In genomic region chr1:116743535-116743934, GRCh38 we compare ENCODE assay signal across 22 cellular contexts. TPM values are rescaled to one million over a fixed set of nuclear protein-coding genes. Genes with fewer than 3 reads are reported as not detected.
"Had no signal": no experiment of that assay in that cellular context is flagged by ENCODE, and none has a peak within 500 bp of the region (broad histone marks: within the 10 kb centered on the region; RNA-seq: fewer than 3 reads in every experiment).

No MANE protein-coding gene starts in this region.

- H3K4me1 ChIP-seq: breast epithelium, psoas muscle had no signal

- H3K27me3 Mint-ChIP-seq: activated CD4-positive, alpha-beta T cell treated with anti-CD3 and anti-CD28 coated beads for 36 hours; stimulated activated naive B cell treated with anti-CD40 and anti-IgM and Interleukin-4, amounts not matched to agents 10 μg/mL and 1 μg/mL and 100 μg/mL, for 72 hours had no signal

- H3K4me3 Mint-ChIP-seq: activated CD4-positive, alpha-beta T cell treated with anti-CD3 and anti-CD28 coated beads for 36 hours; activated CD8-positive, alpha-beta T cell treated with anti-CD3 and anti-CD28 coated beads, Interleukin-2, amount 10 ng/mL, durations not matched to agents 7 days and 5 days; nephron; stimulated activated naive B cell treated with anti-CD40 and anti-IgM and Interleukin-4, amounts not matched to agents 10 μg/mL and 1 μg/mL and 100 μg/mL, for 72 hours had no signal

- H3K27ac Mint-ChIP-seq: activated CD4-positive, alpha-beta T cell treated with anti-CD3 and anti-CD28 coated beads for 36 hours; nephron had no signal

- DNase-seq: activated CD4-positive, alpha-beta T cell treated with anti-CD3 and anti-CD28 coated beads for 36 hours; activated CD8-positive, alpha-beta memory T cell treated with anti-CD3 and anti-CD28 coated beads, Interleukin-2, amount 50 U/mL, for 48 hours; activated CD8-positive, alpha-beta T cell treated with anti-CD3 and anti-CD28 coated beads, Interleukin-2, amount 10 ng/mL, durations not matched to agents 7 days and 5 days; activated naive CD4-positive, alpha-beta T cell treated with Interleukin-2 at 50 U/mL for 16 hours; anterior cingulate cortex; foreskin melanocyte; head of caudate nucleus; left colon; mammary epithelial cell; occipital lobe; psoas muscle; spleen; stimulated activated CD4-positive, alpha-beta T cell treated with anti-CD3 and anti-CD28 coated beads, Interleukin-1b, Interleukin-23, amount 100 ng/mL, for 48 hours; stimulated activated naive B cell treated with anti-CD40 and anti-IgM and Interleukin-4, amounts not matched to agents 10 μg/mL and 1 μg/mL and 100 μg/mL, for 72 hours; substantia nigra; T-helper 1 cell; transverse colon; WERI-Rb-1 had no signal

- H3K36me3 ChIP-seq: breast epithelium, spleen, transverse colon, WERI-Rb-1 had no signal

- H3K27me3 ChIP-seq: breast epithelium, spleen, transverse colon had no signal

- H3K27ac ChIP-seq: breast epithelium, psoas muscle, spleen, transverse colon, WERI-Rb-1 had no signal

- H3K4me3 ChIP-seq: breast epithelium, psoas muscle, spleen, transverse colon had no signal

RNA-seq across cellular contexts. Expression of gene CD2, which starts 10.7 kb away (rescaled TPM):
- total RNA-seq: chondrocyte, endothelial cell of umbilical vein, mammary epithelial cell, occipital lobe had no signal
- polyA plus RNA-seq: endothelial cell of umbilical vein, mammary epithelial cell had no signal
